Comparison of ENCODE assay signal across 11 cellular contexts in the genomic region with DNA sequence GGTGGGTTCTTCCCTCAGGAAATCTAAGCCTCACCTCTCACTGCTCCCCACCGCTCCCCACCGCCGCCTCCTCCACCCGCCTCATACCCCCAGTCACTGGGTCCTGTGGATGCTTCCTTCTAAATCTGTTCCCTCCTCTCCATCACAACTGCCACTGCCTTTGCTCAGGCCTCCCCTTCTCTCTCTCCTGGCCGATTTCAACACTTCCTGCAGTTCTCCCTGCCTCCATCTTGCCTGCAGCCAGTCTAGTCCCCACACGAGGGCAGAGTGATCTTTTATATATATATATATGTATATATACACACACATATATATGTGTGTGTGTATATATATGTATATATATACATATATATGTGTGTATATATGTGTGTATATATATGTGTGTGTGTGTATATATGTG. TPM values are rescaled to one million over a fixed set of nuclear protein-coding genes. Genes with fewer than 3 reads are reported as not detected.
A peak's percentile ranks its signal among the peaks of the same experiment; 100 is the strongest.
DNase-seq lines count a peak whose midpoint lies in the region; ATAC-seq and TF ChIP-seq lines count a peak whose summit lies in the region.
"Had no signal": no experiment of that assay in that cellular context is flagged by ENCODE, and none has a peak within 500 bp of the region (broad histone marks: within the 10 kb centered on the region; RNA-seq: fewer than 3 reads in every experiment).

No MANE protein-coding gene starts in this region.

- H3K9me3 ChIP-seq in Karpas-422 (ENCODE audit: low read length) (no peaks in the 10 kb centered on the region), T-helper 17 cell (ENCODE audit: control insufficient read depth, low read length, poor library complexity, severe bottlenecking) (no peaks in the 10 kb centered on the region)

- H3K4me3 ChIP-seq in Karpas-422 (ENCODE audit: low read length), result no peak overlapping the region
- H3K4me3 ChIP-seq: lung had no signal

- H3K9me2 ChIP-seq in Karpas-422 (replicated peaks; ENCODE audit: insufficient read depth, low read length), result no peaks in the 10 kb centered on the region

- H3K4me2 ChIP-seq in Karpas-422 (ENCODE audit: low read depth, low read length, poor library complexity, severe bottlenecking), result no peak overlapping the region

- no peak overlapping the region for H3K27ac ChIP-seq in Karpas-422 (ENCODE audit: low read length)

- H3K27me3 Mint-ChIP-seq in T-helper 17 cell, result no peaks in the 10 kb centered on the region
- H3K27me3 Mint-ChIP-seq in endothelial cell (ENCODE audit: unreplicated experiment), result no peaks in the 10 kb centered on the region

- H4K20me1 ChIP-seq in Karpas-422 (ENCODE audit: insufficient read depth, low read depth, low read length), result no peaks in the 10 kb centered on the region

- no peaks in the 10 kb centered on the region for H3K36me3 ChIP-seq in Karpas-422 (ENCODE audit: insufficient read depth, low read length)

- H3K79me2 ChIP-seq in Karpas-422 (ENCODE audit: low read length), result no peaks in the 10 kb centered on the region

- no peaks in the 10 kb centered on the region for H3K9me3 Mint-ChIP-seq in endothelial cell (ENCODE audit: unreplicated experiment)

- peak; percentile 61 for DNase-seq in EH (ENCODE audit: low read depth)
- peak; percentile 69 for DNase-seq in Karpas-422
- DNase-seq in T-helper 17 cell, result no peak
- peak; percentile 45 for DNase-seq in islet precursor cell
- no peak for DNase-seq in HuH-7.5 (ENCODE audit: low spot score)
- DNase-seq in endothelial cell (ENCODE audit: low spot score), result no peak
- DNase-seq in retina, result no peak
- DNase-seq in amygdala (lab: John Stamatoyannopoulos, UW), result no peak
- DNase-seq: activated CD8-positive, alpha-beta T cell treated with anti-CD3 and anti-CD28 coated beads, Interleukin-2, amount 10 ng/mL, durations not matched to agents 7 days and 5 days; amniotic stem cell had no signal

- ATAC-seq in T-helper 17 cell, result peak; percentile 69
- ATAC-seq: activated CD8-positive, alpha-beta T cell treated with anti-CD3 and anti-CD28 coated beads, Interleukin-2, amount 10 ng/mL, durations not matched to agents 7 days and 5 days had no signal

- H3K4me1 Mint-ChIP-seq in T-helper 17 cell, result peaks cover 12% of the 10 kb centered on the region
- H3K4me1 Mint-ChIP-seq in endothelial cell (ENCODE audit: unreplicated experiment), result no peaks in the 10 kb centered on the region

- H3K36me3 Mint-ChIP-seq in T-helper 17 cell (ENCODE audit: low read depth) (no peaks in the 10 kb centered on the region), endothelial cell (ENCODE audit: low read depth, unreplicated experiment) (peaks cover 6% of the 10 kb centered on the region)

- H3K27ac Mint-ChIP-seq in T-helper 17 cell (no peak overlapping the region), endothelial cell (ENCODE audit: unreplicated experiment) (no peak overlapping the region)
- H3K27ac Mint-ChIP-seq: activated CD8-positive, alpha-beta T cell treated with anti-CD3 and anti-CD28 coated beads, Interleukin-2, amount 10 ng/mL, durations not matched to agents 7 days and 5 days had no signal

- H3K4me3 Mint-ChIP-seq in T-helper 17 cell (no peak overlapping the region), endothelial cell (ENCODE audit: unreplicated experiment) (no peak overlapping the region)
- H3K4me3 Mint-ChIP-seq: activated CD8-positive, alpha-beta T cell treated with anti-CD3 and anti-CD28 coated beads, Interleukin-2, amount 10 ng/mL, durations not matched to agents 7 days and 5 days had no signal

- H3K4me1 ChIP-seq in Karpas-422 (ENCODE audit: low read length), result peaks cover 42% of the 10 kb centered on the region

- H3K9ac ChIP-seq in Karpas-422 (ENCODE audit: low read length), result no peak overlapping the region

- no peak for TF ChIP-seq CTCF in endothelial cell (IDR thresholded peaks at IDR 0.05; ENCODE audit: unreplicated experiment)

- H3K27me3 ChIP-seq in Karpas-422 (ENCODE audit: low read length), result no peaks in the 10 kb centered on the region

- H2AFZ ChIP-seq in Karpas-422 (ENCODE audit: low read length), result 0 out of 2 replicates have a peak overlapping the region, but pooled peaks have one; percentile 86

RNA-seq across cellular contexts. Expression of gene CREB3L1, which starts 27.8 kb away (rescaled TPM):
- total RNA-seq in Karpas-422 (2014; rRNA removed; shearing (Covaris generic); ENCODE audit: low replicate concordance), result not detected in 2 replicates
- total RNA-seq in T-helper 17 cell (not detected), endothelial cell (ENCODE audit: unreplicated experiment) (21.6 TPM)
- total RNA-seq: activated CD8-positive, alpha-beta T cell treated with anti-CD3 and anti-CD28 coated beads, Interleukin-2, amount 10 ng/mL, durations not matched to agents 7 days and 5 days had no signal

RNA-seq across cellular contexts. Expression of gene DGKZ, which starts 42.0 kb away (rescaled TPM):
- total RNA-seq in Karpas-422 (2014; rRNA removed; shearing (Covaris generic); ENCODE audit: low replicate concordance), result 59.4 and 106 TPM in 2 replicates
- 100 to 1,000 TPM; 194 to 196 TPM for total RNA-seq in T-helper 17 cell
- total RNA-seq in endothelial cell (ENCODE audit: unreplicated experiment), result 127 TPM

Comparison
In these comparisons a context has a peak if more than half of its experiments do, and no peak if none do; other contexts are left out.
1. DNase-seq: peak in EH (single experiment), Karpas-422 (single experiment) and islet precursor cell (single experiment); none in T-helper 17 cell (0 of 3), HuH-7.5 (single experiment), endothelial cell (single experiment), retina (single experiment) and amygdala (0 of 56).
2. RNA of gene CREB3L1, which starts 27.8 kb away (total RNA-seq): 21.6 TPM in endothelial cell (single experiment); not detected in Karpas-422 and not detected in T-helper 17 cell; every median in the first group is over 10 times any median in the second.